In genomic region chr7:81190997-81191747, GRCh38 we compare ENCODE assay signal across 11 cellular contexts.
A peak's percentile ranks its signal among the peaks of the same experiment; 100 is the strongest.
DNase-seq lines count a peak whose midpoint lies in the region; ATAC-seq and TF ChIP-seq lines count a peak whose summit lies in the region.
"Had no signal": no experiment of that assay in that cellular context is flagged by ENCODE, and none has a peak within 500 bp of the region (broad histone marks: within the 10 kb centered on the region; RNA-seq: fewer than 3 reads in every experiment).

No MANE protein-coding gene starts in this region.

- H3K27ac Mint-ChIP-seq in activated naive CD4-positive, alpha-beta T cell treated with anti-CD3 and anti-CD28 coated beads, Interleukin-2, amount 10 ng/mL, durations not matched to agents 7 days and 5 days = no peak overlapping the region
- H3K27ac Mint-ChIP-seq: activated B cell treated with CpG ODN at 0.5 μM for 24 hours had no signal

- H3K9me3 Mint-ChIP-seq in activated naive CD4-positive, alpha-beta T cell treated with anti-CD3 and anti-CD28 coated beads, Interleukin-2, amount 10 ng/mL, durations not matched to agents 7 days and 5 days = peaks cover 1% of the 10 kb centered on the region
- H3K9me3 Mint-ChIP-seq: activated B cell treated with CpG ODN at 0.5 μM for 24 hours had no signal

- H3K4me1 ChIP-seq in ascending aorta (peaks cover 0 to 8% of the 10 kb centered on the region in 2 donors), heart left ventricle (peaks cover 0 to 19% (median 3%) of the 10 kb centered on the region in 12 donors)

- TF ChIP-seq CTCF in ascending aorta (IDR thresholded peaks at IDR 0.05) (no peak), heart left ventricle (IDR thresholded peaks at IDR 0.05) (no peak)

- H3K27ac ChIP-seq in ascending aorta (peak overlapping the region; percentile 24 to 55), heart left ventricle (peak overlapping the region in 8 of 12 donors; percentile 4 to 57 (median 30))

- ATAC-seq in heart left ventricle (peak; percentile 88 to 97 (median 93)), left lobe of liver (no peak)

- WGBS in heart left ventricle, 4 donors = 31 to 41% (median 37%) methylated on average over 3 of the region's 3 CpGs

- H3K27me3 ChIP-seq in ascending aorta = no peaks in the 10 kb centered on the region
- H3K27me3 ChIP-seq in heart left ventricle = no peaks in the 10 kb centered on the region

- H3K4me3 Mint-ChIP-seq in activated naive CD4-positive, alpha-beta T cell treated with anti-CD3 and anti-CD28 coated beads, Interleukin-2, amount 10 ng/mL, durations not matched to agents 7 days and 5 days = no peak overlapping the region
- H3K4me3 Mint-ChIP-seq: activated B cell treated with CpG ODN at 0.5 μM for 24 hours had no signal

- H3K4me3 ChIP-seq in ascending aorta (no peak overlapping the region), heart left ventricle (no peak overlapping the region)

- TF ChIP-seq POLR2A in heart left ventricle (IDR thresholded peaks at IDR 0.05) = no peak

- no peaks in the 10 kb centered on the region for H3K27me3 Mint-ChIP-seq in activated naive CD4-positive, alpha-beta T cell treated with anti-CD3 and anti-CD28 coated beads, Interleukin-2, amount 10 ng/mL, durations not matched to agents 7 days and 5 days
- H3K27me3 Mint-ChIP-seq: activated B cell treated with CpG ODN at 0.5 μM for 24 hours had no signal

- intact Hi-C loops in ascending aorta (cut with DNase I) (no loop called here), heart left ventricle (cut with DNase I) (loop anchor here in 1 of 10 donors (10.0 kb wide), 1 partner anchor 246 kb away; no protein-coding TSS in a partner anchor)

- DNase-seq in HT-29 (ENCODE audit: low spot score) (peak; percentile 40), ascending aorta (ENCODE audit: low spot score in 2 of 2) (no peak), heart left ventricle (peak in 2 of 5 donors; percentile 29 to 31), stromal cell of bone marrow (ENCODE audit: low read depth) (peak; percentile 14), C1 segment of cervical spinal cord (lab: John Stamatoyannopoulos, UW) (no peak), left lobe of liver (ENCODE audit: low spot score) (no peak)
- DNase-seq in activated naive CD4-positive, alpha-beta T cell treated with anti-CD3 and anti-CD28 coated beads, Interleukin-2, amount 10 ng/mL, durations not matched to agents 7 days and 5 days = no peak
- DNase-seq in effector CD4-positive, alpha-beta T cell = no peak
- DNase-seq: activated B cell treated with CpG ODN at 0.5 μM for 24 hours; activated effector memory CD4-positive, alpha-beta T cell treated with Interleukin-2 at 50 U/mL for 16 hours; NCI-H146 had no signal

- no peaks in the 10 kb centered on the region for H3K4me1 Mint-ChIP-seq in activated naive CD4-positive, alpha-beta T cell treated with anti-CD3 and anti-CD28 coated beads, Interleukin-2, amount 10 ng/mL, durations not matched to agents 7 days and 5 days
- H3K4me1 Mint-ChIP-seq: activated B cell treated with CpG ODN at 0.5 μM for 24 hours had no signal

- no peaks in the 10 kb centered on the region for H3K36me3 ChIP-seq in ascending aorta
- H3K36me3 ChIP-seq in heart left ventricle = no peaks in the 10 kb centered on the region

- H3K36me3 Mint-ChIP-seq in activated naive CD4-positive, alpha-beta T cell treated with anti-CD3 and anti-CD28 coated beads, Interleukin-2, amount 10 ng/mL, durations not matched to agents 7 days and 5 days = no peaks in the 10 kb centered on the region

- CTCF ChIA-PET in activated naive CD4-positive, alpha-beta T cell treated with anti-CD3 and anti-CD28 coated beads, Interleukin-2, amount 10 ng/mL, durations not matched to agents 7 days and 5 days (lab: Charles Lee) = no interaction called here

- H3K9me3 ChIP-seq in ascending aorta (no peaks in the 10 kb centered on the region), heart left ventricle (no peaks in the 10 kb centered on the region)

Comparison
In these comparisons a context has a peak if more than half of its experiments do, and no peak if none do; other contexts are left out.
1. DNase-seq: peak in HT-29 (single experiment) and stromal cell of bone marrow (single experiment); none in ascending aorta (0 of 2), C1 segment of cervical spinal cord (0 of 14), left lobe of liver (single experiment), activated naive CD4-positive, alpha-beta T cell treated with anti-CD3 and anti-CD28 coated beads, Interleukin-2, amount 10 ng/mL, durations not matched to agents 7 days and 5 days (single experiment) and effector CD4-positive, alpha-beta T cell (single experiment).